In the genomic region with DNA sequence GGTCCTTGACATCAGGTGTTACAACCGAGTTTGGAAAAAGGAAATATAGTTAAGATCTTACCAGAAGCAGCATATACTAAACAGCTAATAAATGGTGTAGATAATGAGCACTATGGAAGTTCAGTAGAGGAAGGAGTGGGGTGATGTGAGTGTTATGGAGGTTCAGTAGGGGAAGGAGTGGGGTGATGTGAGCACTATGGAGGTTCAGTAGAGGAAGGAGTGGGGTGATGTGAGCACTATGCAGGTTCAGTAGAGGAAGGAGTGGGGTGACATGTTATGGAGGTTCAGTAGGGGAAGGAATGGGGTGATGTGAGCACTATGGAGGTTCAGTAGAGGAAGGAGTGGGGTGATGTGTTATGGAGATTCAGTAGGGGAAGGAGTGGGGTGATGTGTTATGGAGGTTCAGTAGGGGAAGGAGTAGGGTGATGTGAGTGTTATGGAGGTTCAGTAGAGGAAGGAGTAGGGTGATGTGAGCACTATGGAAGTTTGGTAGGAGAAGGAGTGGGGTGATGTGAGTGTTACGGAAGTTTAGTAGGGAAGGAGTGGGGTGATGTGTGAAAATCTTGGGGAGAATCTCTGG, we compare ENCODE assay signal across 23 cellular contexts.
DNase-seq lines count a peak whose midpoint lies in the region; ATAC-seq, FAIRE-seq and TF ChIP-seq lines count a peak whose summit lies in the region.
"Had no signal": no experiment of that assay in that cellular context is flagged by ENCODE, and none has a peak within 500 bp of the region (broad histone marks: within the 10 kb centered on the region; RNA-seq: fewer than 3 reads in every experiment).

No MANE protein-coding gene starts in this region.

- intact Hi-C loops in activated CD4-positive, alpha-beta T cell treated with anti-CD3 and anti-CD28 coated beads, Interleukin-2, amount 10 ng/mL, durations not matched to agents 24 days and 14 days (cut with micrococcal nuclease) = no loop called here
- intact Hi-C loops in GM12878 (cut with micrococcal nuclease; ENCODE audit: unreplicated experiment) = no loop called here
- intact Hi-C loops in upper lobe of right lung (cut with DNase I) = no loop called here

- no peak overlapping the region for H2BK12ac ChIP-seq in trophoblast cell (ENCODE audit: low read length)

- H4K8ac ChIP-seq in trophoblast cell (ENCODE audit: low read depth, low read length) = no peak overlapping the region

- H4K91ac ChIP-seq in trophoblast cell (ENCODE audit: low read depth, low read length) = no peak overlapping the region

- H3K36me3 ChIP-seq in GM12878 (ENCODE audit: control insufficient read depth in 2 of 2, insufficient read depth in 2 of 2, low read length in 1 of 2) (no peaks in the 10 kb centered on the region), upper lobe of right lung (no peaks in the 10 kb centered on the region), trophoblast cell (ENCODE audit: control insufficient read depth in 1 of 2, insufficient read depth in 2 of 2, low read length in 2 of 2) (no peaks in the 10 kb centered on the region)
- H3K36me3 ChIP-seq: HAP-1, MG63 had no signal

- no peak for TF ChIP-seq CTCF in GM12878 (IDR thresholded peaks at IDR 0.05 in 2 of 3, conservative IDR thresholded peaks at IDR 0.05 in 1 of 3; ENCODE audit: control insufficient read depth in 2 of 3, extremely low read depth in 1 of 3, insufficient read depth in 1 of 3, low read depth in 3 of 3, low read length in 3 of 3)
- TF ChIP-seq CTCF in upper lobe of right lung (IDR thresholded peaks at IDR 0.05) = no peak

- peaks cover 15% of the 10 kb centered on the region for H3K4me1 Mint-ChIP-seq in activated CD4-positive, alpha-beta T cell treated with anti-CD3 and anti-CD28 coated beads, Interleukin-2, amount 10 ng/mL, durations not matched to agents 24 days and 14 days
- peaks cover 4% of the 10 kb centered on the region for H3K4me1 Mint-ChIP-seq in activated CD4-positive, alpha-beta T cell treated with anti-CD3 and anti-CD28 coated beads, Interleukin-2, amount 10 ng/mL, durations not matched to agents 7 days and 5 days

- TF ChIP-seq EP300 in GM12878 (IDR thresholded peaks at IDR 0.05; ENCODE audit: borderline replicate concordance in 1 of 2, control insufficient read depth in 1 of 2, low read depth in 2 of 2, low read length in 2 of 2) = no peak

- DNase-seq in activated CD4-positive, alpha-beta T cell treated with anti-CD3 and anti-CD28 coated beads, Interleukin-2, amount 10 ng/mL, durations not matched to agents 24 days and 14 days = no peak
- DNase-seq in activated CD4-positive, alpha-beta T cell treated with anti-CD3 and anti-CD28 coated beads, Interleukin-2, amount 10 ng/mL, durations not matched to agents 7 days and 5 days = no peak
- DNase-seq in GM19239 (ENCODE audit: insufficient read length, low spot score) = no peak
- no peak for DNase-seq in GM12878 (ENCODE audit: low read depth, low spot score)
- DNase-seq in upper lobe of right lung = no peak
- DNase-seq in stimulated activated CD8-positive, alpha-beta memory T cell treated with anti-CD3 and anti-CD28 coated beads, Interleukin-4, amount 100 ng/mL, for 48 hours = no peak
- no peak for DNase-seq in NCI-H748 (lab: John Stamatoyannopoulos, UW; ENCODE audit: unreplicated experiment)
- DNase-seq in trophoblast cell = no peak
- DNase-seq: Calu3; CD8-positive, alpha-beta T cell; DMS53; Karpas-422; MG63; NCI-H1048; NCI-H1436 treated with DMSO at 0.1 percent for 48 hours; NCI-H2029; NCI-H526 treated with DMSO at 0.1 percent for 48 hours; Right ventricle myocardium superior had no signal

- H2AFZ ChIP-seq in GM12878 (ENCODE audit: control insufficient read depth, low read depth, low read length) = no peak overlapping the region
- H2AFZ ChIP-seq in trophoblast cell (ENCODE audit: insufficient read depth, low read length, poor library complexity) = no peak overlapping the region

- H3K4me2 ChIP-seq in GM12878 (ENCODE audit: control insufficient read depth, insufficient read depth) (no peak overlapping the region), trophoblast cell (ENCODE audit: low read length) (no peak overlapping the region)
- H3K4me2 ChIP-seq: BLaER1 had no signal

- no peak overlapping the region for H3K9ac ChIP-seq in GM12878 (ENCODE audit: control insufficient read depth, insufficient read depth, low read length)
- no peak overlapping the region for H3K9ac ChIP-seq in trophoblast cell (ENCODE audit: low read length)
- H3K9ac ChIP-seq: BLaER1 had no signal

- peak; percentile 76 for FAIRE-seq in GM19239 (lab: Jason Lieb, UNC)
- FAIRE-seq in GM12878 (lab: Jason Lieb, UNC) = peak; percentile 90
- FAIRE-seq: A204.1, RCC 7860 had no signal

- H3K27ac ChIP-seq in GM12878 (ENCODE audit: control insufficient read depth, insufficient read depth) (no peak overlapping the region), upper lobe of right lung (no peak overlapping the region), trophoblast cell (ENCODE audit: low read depth, low read length) (no peak overlapping the region)
- H3K27ac ChIP-seq: BLaER1 had no signal

- ATAC-seq in GM12878 = no peak
- ATAC-seq in upper lobe of right lung = peak; percentile 42
- ATAC-seq: CD8-positive, alpha-beta T cell had no signal

- no peak overlapping the region for H4K12ac ChIP-seq in trophoblast cell (ENCODE audit: low read depth, low read length)

- H3K4me1 ChIP-seq in GM12878 (ENCODE audit: control insufficient read depth, insufficient read depth, low read length) = no peaks in the 10 kb centered on the region
- peaks cover 2% of the 10 kb centered on the region for H3K4me1 ChIP-seq in upper lobe of right lung
- H3K4me1 ChIP-seq in trophoblast cell (ENCODE audit: control insufficient read depth in 1 of 2, insufficient read depth in 2 of 2, low read length in 2 of 2) = no peaks in the 10 kb centered on the region

- H3K79me1 ChIP-seq in trophoblast cell (ENCODE audit: low read length) = no peaks in the 10 kb centered on the region

- BruUV-seq in GM12878 (replicated peaks; lab: Mats Ljungman, UMichigan) = no TSS peak

- peaks cover 11% of the 10 kb centered on the region for H3K36me3 Mint-ChIP-seq in activated CD4-positive, alpha-beta T cell treated with anti-CD3 and anti-CD28 coated beads, Interleukin-2, amount 10 ng/mL, durations not matched to agents 24 days and 14 days (ENCODE audit: low read depth)
- H3K36me3 Mint-ChIP-seq in activated CD4-positive, alpha-beta T cell treated with anti-CD3 and anti-CD28 coated beads, Interleukin-2, amount 10 ng/mL, durations not matched to agents 7 days and 5 days (ENCODE audit: low read depth) = no peaks in the 10 kb centered on the region

- no peaks in the 10 kb centered on the region for H4K20me1 ChIP-seq in GM12878 (ENCODE audit: control insufficient read depth, insufficient read depth)
- H4K20me1 ChIP-seq: BLaER1 had no signal

- H3K9me3 ChIP-seq in GM12878 (replicated peaks; ENCODE audit: control insufficient read depth, insufficient read depth, low read length) (no peaks in the 10 kb centered on the region), upper lobe of right lung (no peaks in the 10 kb centered on the region), trophoblast cell (ENCODE audit: insufficient read depth, low read depth, low read length) (no peaks in the 10 kb centered on the region)
- H3K9me3 ChIP-seq: BLaER1, HAP-1, MG63 had no signal

- H3K18ac ChIP-seq in trophoblast cell (ENCODE audit: low read length) = no peak overlapping the region

- no peak for TF ChIP-seq POLR2A in GM12878 (IDR thresholded peaks at IDR 0.05; ENCODE audit: low read depth, low read length)

- peak overlapping the region; percentile 67 for H3K27ac Mint-ChIP-seq in activated CD4-positive, alpha-beta T cell treated with anti-CD3 and anti-CD28 coated beads, Interleukin-2, amount 10 ng/mL, durations not matched to agents 24 days and 14 days
- no peak overlapping the region for H3K27ac Mint-ChIP-seq in activated CD4-positive, alpha-beta T cell treated with anti-CD3 and anti-CD28 coated beads, Interleukin-2, amount 10 ng/mL, durations not matched to agents 7 days and 5 days
- H3K27ac Mint-ChIP-seq: CD8-positive, alpha-beta T cell; IgD-negative memory B cell had no signal

- POLR2A ChIA-PET in activated CD4-positive, alpha-beta T cell treated with anti-CD3 and anti-CD28 coated beads, Interleukin-2, amount 10 ng/mL, durations not matched to agents 7 days and 5 days (lab: Charles Lee) = no interaction called here
- POLR2A ChIA-PET in GM12878 (lab: Charles Lee) = no interaction called here

- H2AK5ac ChIP-seq in trophoblast cell (ENCODE audit: low read length) = no peak overlapping the region

- TF ChIP-seq RAD21 in GM12878 (IDR thresholded peaks at IDR 0.05; ENCODE audit: insufficient read depth, low read depth, low read length) = no peak

- no peak overlapping the region for H2BK5ac ChIP-seq in trophoblast cell (ENCODE audit: low read depth, low read length, poor library complexity)

- RAD21 ChIA-PET in GM12878 (lab: Charles Lee; ENCODE audit: unreplicated experiment) = no interaction called here

- H3K4me3 ChIP-seq in GM12878 (no peak overlapping the region), upper lobe of right lung (no peak overlapping the region), trophoblast cell (ENCODE audit: low read depth, low read length) (no peak overlapping the region)
- H3K4me3 ChIP-seq: BLaER1, HAP-1, MG63 had no signal

- H3K4ac ChIP-seq in trophoblast cell (ENCODE audit: low read depth, low read length) = no peak overlapping the region

- no peak overlapping the region for H3K14ac ChIP-seq in trophoblast cell (ENCODE audit: low read length)

- H3K79me2 ChIP-seq in GM12878 (ENCODE audit: control insufficient read depth, insufficient read depth, low read length) (no peaks in the 10 kb centered on the region), trophoblast cell (ENCODE audit: control insufficient read depth, insufficient read depth, low read length, poor library complexity) (no peaks in the 10 kb centered on the region)

- H2BK120ac ChIP-seq in trophoblast cell (ENCODE audit: insufficient read depth, low read length, poor library complexity) = no peak overlapping the region

- H3K23ac ChIP-seq in trophoblast cell (ENCODE audit: low read length) = no peak overlapping the region

- H3K27me3 ChIP-seq in GM12878 (replicated peaks in 1 of 2; ENCODE audit: control insufficient read depth in 2 of 2, insufficient read depth in 2 of 2, low read length in 1 of 2) = no peaks in the 10 kb centered on the region
- H3K27me3 ChIP-seq in upper lobe of right lung = no peaks in the 10 kb centered on the region
- H3K27me3 ChIP-seq in trophoblast cell (ENCODE audit: insufficient read depth, low read length) = no peaks in the 10 kb centered on the region
- H3K27me3 ChIP-seq: BLaER1, MG63 had no signal

- H3K9me3 Mint-ChIP-seq in activated CD4-positive, alpha-beta T cell treated with anti-CD3 and anti-CD28 coated beads, Interleukin-2, amount 10 ng/mL, durations not matched to agents 24 days and 14 days = peaks cover 7% of the 10 kb centered on the region
- H3K9me3 Mint-ChIP-seq in activated CD4-positive, alpha-beta T cell treated with anti-CD3 and anti-CD28 coated beads, Interleukin-2, amount 10 ng/mL, durations not matched to agents 7 days and 5 days = no peaks in the 10 kb centered on the region
- H3K9me3 Mint-ChIP-seq: CD8-positive, alpha-beta T cell had no signal

- H3K27me3 Mint-ChIP-seq in activated CD4-positive, alpha-beta T cell treated with anti-CD3 and anti-CD28 coated beads, Interleukin-2, amount 10 ng/mL, durations not matched to agents 24 days and 14 days = no peaks in the 10 kb centered on the region
- H3K27me3 Mint-ChIP-seq in activated CD4-positive, alpha-beta T cell treated with anti-CD3 and anti-CD28 coated beads, Interleukin-2, amount 10 ng/mL, durations not matched to agents 7 days and 5 days = no peaks in the 10 kb centered on the region
- H3K27me3 Mint-ChIP-seq: IgD-negative memory B cell had no signal

- no peak overlapping the region for H3K4me3 Mint-ChIP-seq in activated CD4-positive, alpha-beta T cell treated with anti-CD3 and anti-CD28 coated beads, Interleukin-2, amount 10 ng/mL, durations not matched to agents 24 days and 14 days
- no peak overlapping the region for H3K4me3 Mint-ChIP-seq in activated CD4-positive, alpha-beta T cell treated with anti-CD3 and anti-CD28 coated beads, Interleukin-2, amount 10 ng/mL, durations not matched to agents 7 days and 5 days
- H3K4me3 Mint-ChIP-seq: CD8-positive, alpha-beta T cell; IgD-negative memory B cell had no signal

- CTCF ChIA-PET in activated CD4-positive, alpha-beta T cell treated with anti-CD3 and anti-CD28 coated beads, Interleukin-2, amount 10 ng/mL, durations not matched to agents 7 days and 5 days (lab: Charles Lee) = no interaction called here
- CTCF ChIA-PET in GM12878 (lab: Yijun Ruan, JAX) = no interaction called here

- 100% methylated on average over 2 of the region's 2 CpGs for WGBS in GM12878 (ENCODE audit: insufficient coverage, insufficient replicate concordance, low lambda C conversion rate, missing lambda C conversion rate)
- WGBS in trophoblast cell (ENCODE audit: extremely low coverage, insufficient coverage, insufficient read length) = 100% methylated on average over 1 of the region's 2 CpGs

- in situ Hi-C loops in GM12878 (cut with MboI) = no loop called here

- SMC1A ChIA-PET in GM12878 (lab: Charles Lee; ENCODE audit: uncharacterized antibody, unreplicated experiment) = no interaction called here
